23 cellular contexts compared by ENCODE assay signal in genomic region chr2:39541011-39541930, GRCh38.
DNase-seq lines count a peak whose midpoint lies in the region; ATAC-seq and TF ChIP-seq lines count a peak whose summit lies in the region.
"Had no signal": no experiment of that assay in that cellular context is flagged by ENCODE, and none has a peak within 500 bp of the region (broad histone marks: within the 10 kb centered on the region; RNA-seq: fewer than 3 reads in every experiment).

No MANE protein-coding gene starts in this region.

- POLR2A ChIA-PET in activated CD8-positive, alpha-beta T cell treated with anti-CD3 and anti-CD28 coated beads, Interleukin-2, amount 10 ng/mL, durations not matched to agents 7 days and 5 days (lab: Charles Lee) = no interaction called here

- H3K4me3 ChIP-seq in body of pancreas = no peak overlapping the region
- H3K4me3 ChIP-seq in psoas muscle = no peak overlapping the region
- no peak overlapping the region for H3K4me3 ChIP-seq in prostate gland
- H3K4me3 ChIP-seq: adrenal gland, ovary, sigmoid colon had no signal

- H3K9me3 ChIP-seq in body of pancreas = no peaks in the 10 kb centered on the region
- H3K9me3 ChIP-seq in psoas muscle = no peaks in the 10 kb centered on the region
- no peaks in the 10 kb centered on the region for H3K9me3 ChIP-seq in prostate gland
- H3K9me3 ChIP-seq: adrenal gland, ovary, sigmoid colon had no signal

- ATAC-seq in GM18909 (IDR thresholded peaks at IDR 0.05; ENCODE audit: poor library complexity, unreplicated experiment) (peak; percentile 47), body of pancreas (peak; percentile 83), left ventricle myocardium superior (peak; percentile 97), psoas muscle (peak; percentile 39 to 89 (median 74))
- no peak for ATAC-seq in activated CD8-positive, alpha-beta T cell treated with anti-CD3 and anti-CD28 coated beads, Interleukin-2, amount 10 ng/mL, durations not matched to agents 7 days and 5 days
- ATAC-seq: natural killer cell treated with Interleukin-12 subunit alpha and Interleukin-12 subunit beta and Interleukin-15 and Interleukin-18, amount 100 ng/mL, for 72 hours had no signal

- no peaks in the 10 kb centered on the region for H3K4me1 Mint-ChIP-seq in activated CD8-positive, alpha-beta T cell treated with anti-CD3 and anti-CD28 coated beads, Interleukin-2, amount 10 ng/mL, durations not matched to agents 7 days and 5 days (ENCODE audit: low read depth)

- H3K4me1 ChIP-seq in body of pancreas = peaks cover 14% of the 10 kb centered on the region
- no peaks in the 10 kb centered on the region for H3K4me1 ChIP-seq in psoas muscle
- H3K4me1 ChIP-seq in prostate gland (replicated peaks) = peaks cover 6% of the 10 kb centered on the region
- H3K4me1 ChIP-seq: adrenal gland, sigmoid colon had no signal

- H3K36me3 Mint-ChIP-seq in activated CD8-positive, alpha-beta T cell treated with anti-CD3 and anti-CD28 coated beads, Interleukin-2, amount 10 ng/mL, durations not matched to agents 7 days and 5 days (ENCODE audit: low read depth) = no peaks in the 10 kb centered on the region
- H3K36me3 Mint-ChIP-seq: natural killer cell treated with Interleukin-12 subunit alpha and Interleukin-12 subunit beta and Interleukin-15 and Interleukin-18, amount 100 ng/mL, for 72 hours had no signal

- H3K36me3 ChIP-seq in body of pancreas (replicated peaks in 1 of 2; ENCODE audit: insufficient read depth in 1 of 2, low read depth in 2 of 2) (no peaks in the 10 kb centered on the region), psoas muscle (ENCODE audit: insufficient read depth in 1 of 2, low read depth in 1 of 2) (no peaks in the 10 kb centered on the region), prostate gland (no peaks in the 10 kb centered on the region)
- H3K36me3 ChIP-seq: adrenal gland, ovary, sigmoid colon had no signal

- intact Hi-C loops in body of pancreas (cut with DNase I) (no loop called here), left ventricle myocardium superior (cut with micrococcal nuclease) (no loop called here), psoas muscle (cut with DNase I) (no loop called here), prostate gland (cut with DNase I) (no loop called here)

- no peak overlapping the region for H3K4me3 Mint-ChIP-seq in activated CD8-positive, alpha-beta T cell treated with anti-CD3 and anti-CD28 coated beads, Interleukin-2, amount 10 ng/mL, durations not matched to agents 7 days and 5 days
- H3K4me3 Mint-ChIP-seq: natural killer cell treated with Interleukin-12 subunit alpha and Interleukin-12 subunit beta and Interleukin-15 and Interleukin-18, amount 100 ng/mL, for 72 hours had no signal

- WGBS in body of pancreas, 2 donors = 80 to 81% methylated on average over 9 of the region's 9 CpGs
- 75 to 81% (median 79%) methylated on average over 9 of the region's 9 CpGs for WGBS in psoas muscle, 3 donors
- whole genome bisulfite sequencing in prostate gland = 95% methylated on average over 9 of the region's 9 CpGs

- H3K27me3 ChIP-seq in body of pancreas = no peaks in the 10 kb centered on the region
- no peaks in the 10 kb centered on the region for H3K27me3 ChIP-seq in psoas muscle (ENCODE audit: insufficient read depth in 3 of 3, low read length in 2 of 3)
- no peaks in the 10 kb centered on the region for H3K27me3 ChIP-seq in prostate gland (replicated peaks; ENCODE audit: insufficient read depth)
- H3K27me3 ChIP-seq: adrenal gland, ovary, sigmoid colon had no signal

- H3K27ac ChIP-seq in body of pancreas = peak overlapping the region in 2 of 4 donors; percentile 45 to 65
- peak overlapping the region; percentile 43 for H3K27ac ChIP-seq in psoas muscle
- H3K27ac ChIP-seq in prostate gland = no peak overlapping the region
- H3K27ac ChIP-seq: adrenal gland, ovary, sigmoid colon had no signal

- H3K9me3 Mint-ChIP-seq in activated CD8-positive, alpha-beta T cell treated with anti-CD3 and anti-CD28 coated beads, Interleukin-2, amount 10 ng/mL, durations not matched to agents 7 days and 5 days (ENCODE audit: insufficient read depth) = no peaks in the 10 kb centered on the region
- H3K9me3 Mint-ChIP-seq: natural killer cell treated with Interleukin-12 subunit alpha and Interleukin-12 subunit beta and Interleukin-15 and Interleukin-18, amount 100 ng/mL, for 72 hours had no signal

- H3K27ac Mint-ChIP-seq in activated CD8-positive, alpha-beta T cell treated with anti-CD3 and anti-CD28 coated beads, Interleukin-2, amount 10 ng/mL, durations not matched to agents 7 days and 5 days = no peak overlapping the region
- H3K27ac Mint-ChIP-seq: natural killer cell treated with Interleukin-12 subunit alpha and Interleukin-12 subunit beta and Interleukin-15 and Interleukin-18, amount 100 ng/mL, for 72 hours had no signal

- peaks cover 3% of the 10 kb centered on the region for H3K27me3 Mint-ChIP-seq in activated CD8-positive, alpha-beta T cell treated with anti-CD3 and anti-CD28 coated beads, Interleukin-2, amount 10 ng/mL, durations not matched to agents 7 days and 5 days (ENCODE audit: low read depth)

- TF ChIP-seq POLR2A in body of pancreas (IDR thresholded peaks at IDR 0.05) = no peak
- no peak for TF ChIP-seq POLR2A in prostate gland (IDR thresholded peaks at IDR 0.05)
- TF ChIP-seq POLR2A in erythroblast (IDR thresholded peaks at IDR 0.05; ENCODE audit: low read length) = no peak

- DNase-seq in body of pancreas (peak in 2 of 4 donors; percentile 23 to 25), left ventricle myocardium superior (no peak), psoas muscle (no peak), prostate gland (ENCODE audit: low spot score) (no peak), SK-N-DZ (ENCODE audit: low spot score) (no peak), erythroblast (lab: John Stamatoyannopoulos, UW) (no peak)
- no peak for DNase-seq in activated CD8-positive, alpha-beta T cell treated with anti-CD3 and anti-CD28 coated beads, Interleukin-2, amount 10 ng/mL, durations not matched to agents 7 days and 5 days
- DNase-seq: ACHN; activated CD4-positive, alpha-beta T cell treated with anti-CD3 and anti-CD28 coated beads for 1 hour; activated CD8-positive, alpha-beta memory T cell treated with anti-CD3 and anti-CD28 coated beads for 24 hours; activated gamma-delta T cell; activated T-cell treated with anti-CD3 and anti-CD28 coated beads, Interleukin-2, amount 50 U/mL, for 1 hour; adrenal gland; cortex of kidney; DMS53; NCI-H1048; NCI-H187; NCI-H526; ovary; sigmoid colon; stimulated activated CD4-positive, alpha-beta T cell treated with anti-CD3 and anti-CD28 coated beads, Interleukin-15, amount 100 ng/mL, for 24 hours had no signal

- TF ChIP-seq CTCF in body of pancreas (IDR thresholded peaks at IDR 0.05) (no peak), psoas muscle (IDR thresholded peaks at IDR 0.05) (no peak), prostate gland (IDR thresholded peaks at IDR 0.05) (no peak)

- CTCF ChIA-PET in activated CD8-positive, alpha-beta T cell treated with anti-CD3 and anti-CD28 coated beads, Interleukin-2, amount 10 ng/mL, durations not matched to agents 7 days and 5 days (lab: Charles Lee) = no interaction called here
